In genomic region chr22:37630839-37631435, GRCh38 we compare ENCODE assay signal across 16 cellular contexts. TPM values are rescaled to one million over a fixed set of nuclear protein-coding genes. Genes with fewer than 3 reads are reported as not detected.
DNase-seq lines count a peak whose midpoint lies in the region; TF ChIP-seq lines count a peak whose summit lies in the region.
"Had no signal": no experiment of that assay in that cellular context is flagged by ENCODE, and none has a peak within 500 bp of the region (broad histone marks: within the 10 kb centered on the region; RNA-seq: fewer than 3 reads in every experiment).

No MANE protein-coding gene starts in this region.

- TF ChIP-seq CTCF in endothelial cell (IDR thresholded peaks at IDR 0.05; ENCODE audit: unreplicated experiment), result no peak
- no peak for TF ChIP-seq CTCF in spleen (IDR thresholded peaks at IDR 0.05 in 8 of 11, conservative IDR thresholded peaks at IDR 0.05 in 3 of 11)

- peaks cover 0 to 60% (median 29%) of the 10 kb centered on the region in 6 donors for H3K36me3 ChIP-seq in spleen

- H3K9me3 ChIP-seq in spleen, result no peaks in the 10 kb centered on the region
- H3K9me3 ChIP-seq: tibial artery had no signal

- CTCF ChIA-PET in activated CD4-positive, alpha-beta T cell treated with anti-CD3 and anti-CD28 coated beads, Interleukin-2, amount 10 ng/mL, durations not matched to agents 7 days and 5 days (lab: Charles Lee), result interaction anchor here (0.5 to 12.6 kb wide), 9 partner anchors 11 to 1128 kb away, joined by 3 to 127 read pairs (median 4); partner anchors contain the start of genes GGA1, PDXP and SH3BP1

- POLR2A ChIA-PET in activated CD4-positive, alpha-beta T cell treated with anti-CD3 and anti-CD28 coated beads, Interleukin-2, amount 10 ng/mL, durations not matched to agents 7 days and 5 days (lab: Charles Lee), result no interaction called here

- H3K9me3 Mint-ChIP-seq in activated CD4-positive, alpha-beta T cell treated with anti-CD3 and anti-CD28 coated beads, Interleukin-2, amount 10 ng/mL, durations not matched to agents 7 days and 5 days, result no peaks in the 10 kb centered on the region
- H3K9me3 Mint-ChIP-seq in endothelial cell (ENCODE audit: unreplicated experiment), result no peaks in the 10 kb centered on the region
- H3K9me3 Mint-ChIP-seq: activated naive CD4-positive, alpha-beta T cell treated with anti-CD3 and anti-CD28 coated beads, Interleukin-2, amount 50 U/mL, for 24 hours had no signal

- no peak overlapping the region for H3K4me3 ChIP-seq in spleen
- H3K4me3 ChIP-seq: smooth muscle cell, tibial artery had no signal

- intact Hi-C loops in spleen (cut with DNase I; ENCODE audit: low total_unique reads), result no loop called here

- peak overlapping the region in 6 of 8 donors; percentile 87 to 96 (median 90) for H3K27ac ChIP-seq in spleen
- H3K27ac ChIP-seq: tibial artery had no signal

- peaks cover 59 to 88% (median 76%) of the 10 kb centered on the region in 6 donors for H3K4me1 ChIP-seq in spleen

- H3K27me3 ChIP-seq in spleen (replicated peaks in 1 of 7), result no peaks in the 10 kb centered on the region
- H3K27me3 ChIP-seq: tibial artery had no signal

- H3K4me1 Mint-ChIP-seq in activated CD4-positive, alpha-beta T cell treated with anti-CD3 and anti-CD28 coated beads, Interleukin-2, amount 10 ng/mL, durations not matched to agents 7 days and 5 days, result peaks cover 76% of the 10 kb centered on the region
- H3K4me1 Mint-ChIP-seq in endothelial cell (ENCODE audit: unreplicated experiment), result peaks cover 24% of the 10 kb centered on the region

- 94 to 97% (median 96%) methylated on average over 8 to 9 of the region's 9 CpGs for WGBS in spleen, 5 donors

- peaks cover 6% of the 10 kb centered on the region for H3K36me3 Mint-ChIP-seq in activated CD4-positive, alpha-beta T cell treated with anti-CD3 and anti-CD28 coated beads, Interleukin-2, amount 10 ng/mL, durations not matched to agents 7 days and 5 days (ENCODE audit: low read depth)
- H3K36me3 Mint-ChIP-seq in endothelial cell (ENCODE audit: low read depth, unreplicated experiment), result peaks cover 3% of the 10 kb centered on the region
- H3K36me3 Mint-ChIP-seq: activated naive CD4-positive, alpha-beta T cell treated with anti-CD3 and anti-CD28 coated beads, Interleukin-2, amount 50 U/mL, for 24 hours had no signal

- no peak for TF ChIP-seq POLR2A in spleen (IDR thresholded peaks at IDR 0.05)

- no peaks in the 10 kb centered on the region for H3K27me3 Mint-ChIP-seq in activated CD4-positive, alpha-beta T cell treated with anti-CD3 and anti-CD28 coated beads, Interleukin-2, amount 10 ng/mL, durations not matched to agents 7 days and 5 days
- peaks cover 5% of the 10 kb centered on the region for H3K27me3 Mint-ChIP-seq in endothelial cell (ENCODE audit: unreplicated experiment)
- H3K27me3 Mint-ChIP-seq: activated naive CD4-positive, alpha-beta T cell treated with anti-CD3 and anti-CD28 coated beads, Interleukin-2, amount 50 U/mL, for 24 hours had no signal

- no peak for DNase-seq in activated CD4-positive, alpha-beta T cell treated with anti-CD3 and anti-CD28 coated beads, Interleukin-2, amount 10 ng/mL, durations not matched to agents 7 days and 5 days
- DNase-seq in activated CD4-positive, alpha-beta T cell treated with anti-CD3 and anti-CD28 coated beads, Interleukin-2, amount 50 U/mL, for 1 hour, result no peak
- DNase-seq in UCSD-AML1 (lab: John Stamatoyannopoulos, UW; ENCODE audit: unreplicated experiment), result peak; percentile 29
- DNase-seq in endothelial cell (ENCODE audit: low spot score), result no peak
- peak; percentile 73 for DNase-seq in spleen
- DNase-seq in glomerular visceral epithelial cell (ENCODE audit: extremely low spot score), result no peak
- no peak for DNase-seq in dermis blood vessel endothelial cell
- no peak for DNase-seq in NCI-H2029 (lab: John Stamatoyannopoulos, UW)
- DNase-seq: ACHN, caudate nucleus, DMS79, tibial artery had no signal

- peak overlapping the region; percentile 83 for H3K27ac Mint-ChIP-seq in activated CD4-positive, alpha-beta T cell treated with anti-CD3 and anti-CD28 coated beads, Interleukin-2, amount 10 ng/mL, durations not matched to agents 7 days and 5 days
- H3K27ac Mint-ChIP-seq in endothelial cell (ENCODE audit: unreplicated experiment), result no peak overlapping the region

- no peak overlapping the region for H3K4me3 Mint-ChIP-seq in activated CD4-positive, alpha-beta T cell treated with anti-CD3 and anti-CD28 coated beads, Interleukin-2, amount 10 ng/mL, durations not matched to agents 7 days and 5 days
- H3K4me3 Mint-ChIP-seq in endothelial cell (ENCODE audit: unreplicated experiment), result peak overlapping the region; percentile 25
- H3K4me3 Mint-ChIP-seq: activated naive CD4-positive, alpha-beta T cell treated with anti-CD3 and anti-CD28 coated beads, Interleukin-2, amount 50 U/mL, for 24 hours had no signal

RNA-seq across cellular contexts. Expression of gene SH3BP1, which starts 8.5 kb away (rescaled TPM):
- total RNA-seq in activated CD4-positive, alpha-beta T cell treated with anti-CD3 and anti-CD28 coated beads, Interleukin-2, amount 10 ng/mL, durations not matched to agents 7 days and 5 days, result 100 to 1,000 TPM; 184 to 187 TPM
- total RNA-seq in endothelial cell (ENCODE audit: unreplicated experiment) (11.6 TPM), spleen (10 to 100 TPM; 38.0 to 78.9 (median 61.2) TPM), dermis blood vessel endothelial cell (0.85 and 2.7 TPM in 2 replicates)
- polyA plus RNA-seq in spleen, result 10 to 100 TPM; 17.7 to 51.7 (median 35.2) TPM

RNA-seq across cellular contexts. Expression of gene GGA1, which starts 22.3 kb away (rescaled TPM):
- total RNA-seq in activated CD4-positive, alpha-beta T cell treated with anti-CD3 and anti-CD28 coated beads, Interleukin-2, amount 10 ng/mL, durations not matched to agents 7 days and 5 days, result 10 to 100 TPM; 58.5 to 62.8 TPM
- total RNA-seq in endothelial cell (ENCODE audit: unreplicated experiment) (63.6 TPM), spleen (100 to 1,000 TPM in 1 of 7 donors, 10 to 100 TPM in 6; 67.6 to 115 (median 82.6) TPM), dermis blood vessel endothelial cell (48.3 and 55.3 TPM in 2 replicates)
- 100 to 1,000 TPM in 2 of 3 donors, 10 to 100 TPM in 1; 43.4 to 134 (median 121) TPM for polyA plus RNA-seq in spleen

RNA-seq across cellular contexts. Expression of gene PDXP, which starts 27.6 kb away (rescaled TPM):
- total RNA-seq in activated CD4-positive, alpha-beta T cell treated with anti-CD3 and anti-CD28 coated beads, Interleukin-2, amount 10 ng/mL, durations not matched to agents 7 days and 5 days, result 10 to 100 TPM; 21.5 to 21.8 TPM
- total RNA-seq in endothelial cell (ENCODE audit: unreplicated experiment) (13.4 TPM), spleen (10 to 100 TPM in 5 of 7 donors, 1 to 10 TPM in 2; 9.3 to 17.8 (median 11.2) TPM), dermis blood vessel endothelial cell (9.0 and 13.3 TPM in 2 replicates)
- polyA plus RNA-seq in spleen, result 10 to 100 TPM; 14.7 to 26.6 (median 15.4) TPM

RNA-seq across cellular contexts. Expression of gene LGALS1, which starts 44.5 kb away (rescaled TPM):
- 1,000 to 10,000 TPM; 1,140 to 1,273 TPM for total RNA-seq in activated CD4-positive, alpha-beta T cell treated with anti-CD3 and anti-CD28 coated beads, Interleukin-2, amount 10 ng/mL, durations not matched to agents 7 days and 5 days
- total RNA-seq in endothelial cell (ENCODE audit: unreplicated experiment) (18.6 TPM), spleen (100 to 1,000 TPM; 158 to 544 (median 389) TPM), dermis blood vessel endothelial cell (2,321 and 4,948 TPM in 2 replicates)
- polyA plus RNA-seq in spleen, result 100 to 1,000 TPM; 371 to 519 (median 445) TPM
- polyA plus RNA-seq: neural cell had no signal

RNA-seq across cellular contexts. Expression of gene LGALS2, which starts 51.0 kb away (rescaled TPM):
- not detected for total RNA-seq in activated CD4-positive, alpha-beta T cell treated with anti-CD3 and anti-CD28 coated beads, Interleukin-2, amount 10 ng/mL, durations not matched to agents 7 days and 5 days
- total RNA-seq in endothelial cell (ENCODE audit: unreplicated experiment) (not detected), spleen (10 to 100 TPM in 5 of 7 donors, 1 to 10 TPM in 1, not detected in 1; 3.9 to 22.8 (median 12.8) TPM), dermis blood vessel endothelial cell (not detected in 2 replicates)
- 10 to 100 TPM; 21.1 to 41.8 (median 25.5) TPM for polyA plus RNA-seq in spleen
- total RNA-seq: HT1080, smooth muscle cell had no signal
- polyA plus RNA-seq: neural cell had no signal

Comparison
In these comparisons a context has a peak if more than half of its experiments do, and no peak if none do; other contexts are left out.
1. DNase-seq: peak in UCSD-AML1 (single experiment) and spleen (single experiment); none in activated CD4-positive, alpha-beta T cell treated with anti-CD3 and anti-CD28 coated beads, Interleukin-2, amount 10 ng/mL, durations not matched to agents 7 days and 5 days (single experiment), activated CD4-positive, alpha-beta T cell treated with anti-CD3 and anti-CD28 coated beads, Interleukin-2, amount 50 U/mL, for 1 hour (single experiment), endothelial cell (single experiment), glomerular visceral epithelial cell (single experiment), dermis blood vessel endothelial cell (single experiment) and NCI-H2029 (single experiment).